Comparison of ENCODE assay signal across 8 cellular contexts in genomic region chr7:26153823-26154783, GRCh38. TPM values are rescaled to one million over a fixed set of nuclear protein-coding genes. Genes with fewer than 3 reads are reported as not detected.
DNase-seq lines count a peak whose midpoint lies in the region; ATAC-seq and TF ChIP-seq lines count a peak whose summit lies in the region.

No MANE protein-coding gene starts in this region.

- no peaks in the 10 kb centered on the region for H3K36me3 Mint-ChIP-seq in naive thymus-derived CD8-positive, alpha-beta T cell

- TF ChIP-seq CTCF in GM10266 (IDR thresholded peaks at IDR 0.05; ENCODE audit: control insufficient read depth, insufficient read depth, low read depth, missing control alignments) (no peak), PC-3 (conservative IDR thresholded peaks at IDR 0.05; ENCODE audit: low read depth, low read length) (no peak), choroid plexus epithelial cell (conservative IDR thresholded peaks at IDR 0.05; ENCODE audit: low read depth, low read length) (no peak)

- H3K79me2 ChIP-seq in PC-3 (ENCODE audit: low read length) (peaks cover 64% of the 10 kb centered on the region), Karpas-422 (ENCODE audit: low read length) (no peaks in the 10 kb centered on the region)

- CTCF ChIA-PET in PC-3 (lab: Charles Lee): no interaction called here

- H3K4me3 Mint-ChIP-seq in naive thymus-derived CD8-positive, alpha-beta T cell: peak overlapping the region; percentile 71 to 91 (median 86)

- peaks cover 26 to 73% (median 53%) of the 10 kb centered on the region in 4 donors for H3K4me1 Mint-ChIP-seq in naive thymus-derived CD8-positive, alpha-beta T cell

- no peaks in the 10 kb centered on the region for H3K9me3 Mint-ChIP-seq in naive thymus-derived CD8-positive, alpha-beta T cell

- H3K36me3 ChIP-seq in PC-3 (ENCODE audit: low read depth, low read length): no peaks in the 10 kb centered on the region
- H3K36me3 ChIP-seq in Karpas-422 (ENCODE audit: insufficient read depth, low read length): no peaks in the 10 kb centered on the region

- H3K27me3 ChIP-seq in PC-3 (ENCODE audit: low read length) (no peaks in the 10 kb centered on the region), Karpas-422 (ENCODE audit: low read length) (no peaks in the 10 kb centered on the region)

- H3K9me2 ChIP-seq in PC-3 (replicated peaks; ENCODE audit: low read length) (no peaks in the 10 kb centered on the region), Karpas-422 (replicated peaks; ENCODE audit: insufficient read depth, low read length) (no peaks in the 10 kb centered on the region)

- peaks cover 56% of the 10 kb centered on the region for H3K4me1 ChIP-seq in PC-3 (ENCODE audit: insufficient read depth, low read length)
- no peaks in the 10 kb centered on the region for H3K4me1 ChIP-seq in Karpas-422 (ENCODE audit: low read length)

- DNase-seq in GM10266 (ENCODE audit: extremely low spot score) (peak; percentile 35), PC-3 (peak; percentile 84), choroid plexus epithelial cell (ENCODE audit: low read depth) (peak; percentile 73), RKO (ENCODE audit: low spot score) (no peak), amygdala (lab: John Stamatoyannopoulos, UW) (no peak), Karpas-422 (no peak)
- DNase-seq in naive thymus-derived CD8-positive, alpha-beta T cell: no peak

- H3K9ac ChIP-seq in PC-3 (ENCODE audit: low read length) (peak overlapping the region; percentile 80), Karpas-422 (ENCODE audit: low read length) (no peak overlapping the region)

- ATAC-seq in PC-3: peak; percentile 56
- ATAC-seq in naive thymus-derived CD8-positive, alpha-beta T cell: no peak
- ATAC-seq in HG03039 (IDR thresholded peaks at IDR 0.05; ENCODE audit: unreplicated experiment): no peak

- intact Hi-C loops in PC-3 (cut with micrococcal nuclease): no loop called here

- POLR2A ChIA-PET in PC-3 (lab: Charles Lee; ENCODE audit: unreplicated experiment): interaction anchor here (0.6 to 1.0 kb wide), 2 partner anchors 47 to 61 kb away, joined by 3 read pairs; partner anchors contain the start of gene CBX3
- POLR2A ChIA-PET in naive thymus-derived CD8-positive, alpha-beta T cell (lab: Charles Lee): interaction anchor here (0.8 to 2.2 kb wide), 5 partner anchors 25 to 47 kb away, joined by 3 to 8 read pairs (median 3); partner anchors contain the start of gene CBX3

- H3K27me3 Mint-ChIP-seq in naive thymus-derived CD8-positive, alpha-beta T cell: no peaks in the 10 kb centered on the region

- H3K4me2 ChIP-seq in PC-3 (ENCODE audit: low read length): peak overlapping the region; percentile 96
- H3K4me2 ChIP-seq in Karpas-422 (ENCODE audit: low read depth, low read length, poor library complexity, severe bottlenecking): no peak overlapping the region

- peaks cover 5% of the 10 kb centered on the region for H3F3A ChIP-seq in PC-3 (ENCODE audit: low read length, unreplicated experiment)

- H3K27ac Mint-ChIP-seq in naive thymus-derived CD8-positive, alpha-beta T cell: peak overlapping the region in 7 of 10 donors; percentile 33 to 82 (median 81)

- H3K9me3 ChIP-seq in PC-3 (ENCODE audit: low read length) (no peaks in the 10 kb centered on the region), Karpas-422 (ENCODE audit: low read length) (no peaks in the 10 kb centered on the region)

- H4K20me1 ChIP-seq in PC-3 (ENCODE audit: low read length) (no peaks in the 10 kb centered on the region), Karpas-422 (ENCODE audit: insufficient read depth, low read depth, low read length) (no peaks in the 10 kb centered on the region)

- BruUV-seq in PC-3 (replicated peaks; lab: Mats Ljungman, UMichigan): no TSS peak

- H3K27ac ChIP-seq in PC-3 (ENCODE audit: low read length) (peak overlapping the region; percentile 96), Karpas-422 (ENCODE audit: low read length) (no peak overlapping the region)

- peak overlapping the region; percentile 81 for H3K4me3 ChIP-seq in PC-3 (ENCODE audit: low read length)
- peak overlapping the region; percentile 73 for H3K4me3 ChIP-seq in choroid plexus epithelial cell (ENCODE audit: low read depth, low read length)
- H3K4me3 ChIP-seq in Karpas-422 (ENCODE audit: low read length): no peak overlapping the region

- H2AFZ ChIP-seq in PC-3 (ENCODE audit: low read length): 0 out of 2 replicates have a peak overlapping the region, but pooled peaks have one; percentile 30
- H2AFZ ChIP-seq in Karpas-422 (ENCODE audit: low read length): no peak overlapping the region

RNA-seq across cellular contexts. Expression of gene NFE2L3, which starts 2.1 kb away (rescaled TPM):
- total RNA-seq in PC-3 (2014; rRNA removed): 40.0 and 45.2 TPM in 2 replicates
- 1 to 10 TPM; 2.1 to 3.6 TPM for total RNA-seq in naive thymus-derived CD8-positive, alpha-beta T cell
- polyA plus RNA-seq in naive thymus-derived CD8-positive, alpha-beta T cell: 1 to 10 TPM; 1.4 to 4.3 (median 2.9) TPM
- total RNA-seq in Karpas-422 (2014; rRNA removed; shearing (Covaris generic); ENCODE audit: low replicate concordance): not detected in 2 replicates

RNA-seq across cellular contexts. Expression of gene HNRNPA2B1, which starts 46.4 kb away (rescaled TPM):
- 304 and 457 TPM in 2 replicates for total RNA-seq in PC-3 (2014; rRNA removed)
- 100 to 1,000 TPM; 504 to 555 TPM for total RNA-seq in naive thymus-derived CD8-positive, alpha-beta T cell
- 100 to 1,000 TPM; 506 to 789 (median 577) TPM for polyA plus RNA-seq in naive thymus-derived CD8-positive, alpha-beta T cell
- 145 and 197 TPM in 2 replicates for total RNA-seq in Karpas-422 (2014; rRNA removed; shearing (Covaris generic); ENCODE audit: low replicate concordance)

RNA-seq across cellular contexts. Expression of gene CBX3, which starts 47.4 kb away (rescaled TPM):
- total RNA-seq in PC-3 (2014; rRNA removed): 126 and 132 TPM in 2 replicates
- total RNA-seq in naive thymus-derived CD8-positive, alpha-beta T cell: 100 to 1,000 TPM; 197 to 205 TPM
- polyA plus RNA-seq in naive thymus-derived CD8-positive, alpha-beta T cell: 100 to 1,000 TPM; 105 to 114 (median 113) TPM
- 111 and 168 TPM in 2 replicates for total RNA-seq in Karpas-422 (2014; rRNA removed; shearing (Covaris generic); ENCODE audit: low replicate concordance)

Comparison
In these comparisons a context has a peak if more than half of its experiments do, and no peak if none do; other contexts are left out.
1. DNase-seq: peak in GM10266 (single experiment), PC-3 (single experiment) and choroid plexus epithelial cell (single experiment); none in naive thymus-derived CD8-positive, alpha-beta T cell (0 of 10), RKO (single experiment), amygdala (0 of 56) and Karpas-422 (single experiment).